11 cellular contexts compared by ENCODE assay signal in genomic region chr4:69896530-69897116, GRCh38. TPM values are rescaled to one million over a fixed set of nuclear protein-coding genes. Genes with fewer than 3 reads are reported as not detected.
DNase-seq lines count a peak whose midpoint lies in the region; FAIRE-seq and TF ChIP-seq lines count a peak whose summit lies in the region.
"Had no signal": no experiment of that assay in that cellular context is flagged by ENCODE, and none has a peak within 500 bp of the region (broad histone marks: within the 10 kb centered on the region; RNA-seq: fewer than 3 reads in every experiment).

No MANE protein-coding gene starts in this region.

- peak; percentile 33 for TF ChIP-seq CTCF in GM10248 (IDR thresholded peaks at IDR 0.05; ENCODE audit: control extremely low read depth, extremely low read depth, low read depth, missing control alignments)
- TF ChIP-seq CTCF in choroid plexus epithelial cell (conservative IDR thresholded peaks at IDR 0.05; ENCODE audit: low read depth, low read length) = peak; percentile 67

- H3K27ac ChIP-seq in substantia nigra (ENCODE audit: low read depth, low read length, poor library complexity, severe bottlenecking) = no peak overlapping the region
- H3K27ac ChIP-seq: vagina had no signal

- CTCF ChIA-PET in GM10248 (lab: Yijun Ruan, JAX) = interaction anchor here (0.9 kb wide), 1 partner anchor 287 kb away, joined by 7 read pairs; no protein-coding TSS in a partner anchor

- no peak for FAIRE-seq in HTR-8/SVneo (lab: Jason Lieb, UNC)

- DNase-seq in GM10248 (ENCODE audit: extremely low spot score) = no peak
- peak; percentile 26 for DNase-seq in NCI-H82 (lab: John Stamatoyannopoulos, UW)
- peak; percentile 67 for DNase-seq in choroid plexus epithelial cell (ENCODE audit: low read depth)
- DNase-seq in myocyte (ENCODE audit: low read depth) = peak; percentile 6
- DNase-seq in NCI-H345 (lab: John Stamatoyannopoulos, UW) = no peak
- no peak for DNase-seq in substantia nigra (lab: John Stamatoyannopoulos, UW)
- no peak for DNase-seq in HTR-8/SVneo (ENCODE audit: insufficient read length, low spot score)
- no peak for DNase-seq in activated CD4-positive, alpha-beta T cell treated with anti-CD3 and anti-CD28 coated beads for 1 hour

- POLR2A ChIA-PET in GM10248 (lab: Yijun Ruan, JAX) = no interaction called here

- H3K4me3 ChIP-seq in choroid plexus epithelial cell (ENCODE audit: low read depth, low read length) = no peak overlapping the region
- H3K4me3 ChIP-seq: vagina had no signal

RNA-seq across cellular contexts. Expression of gene CSN1S1, which starts 34.2 kb away (rescaled TPM):
- total RNA-seq in myocyte = not detected in 2 replicates
- polyA plus RNA-seq in myocyte (2012) = not detected
- total RNA-seq: M059J; T-helper 1 cell treated with Interleukin-12 subunit alpha and Interleukin-12 subunit beta and Interleukin-4 antibody, amounts not matched to agents 30 ng/mL and 1 ng/mL, for 36 hours; vagina had no signal

RNA-seq across cellular contexts. Expression of gene SULT1E1, which starts 36.7 kb away (rescaled TPM):
- not detected in 2 replicates for total RNA-seq in myocyte
- not detected for polyA plus RNA-seq in myocyte (2012)
- total RNA-seq: M059J; T-helper 1 cell treated with Interleukin-12 subunit alpha and Interleukin-12 subunit beta and Interleukin-4 antibody, amounts not matched to agents 30 ng/mL and 1 ng/mL, for 36 hours had no signal

Comparison
In these comparisons a context has a peak if more than half of its experiments do, and no peak if none do; other contexts are left out.
1. DNase-seq: peak in NCI-H82 (single experiment), choroid plexus epithelial cell (single experiment) and myocyte (single experiment); none in GM10248 (single experiment), NCI-H345 (single experiment), substantia nigra (0 of 49), HTR-8/SVneo (single experiment) and activated CD4-positive, alpha-beta T cell treated with anti-CD3 and anti-CD28 coated beads for 1 hour (single experiment).